In genomic region chr22:50606561-50607365, GRCh38 we compare ENCODE assay signal across 21 cellular contexts. TPM values are rescaled to one million over a fixed set of nuclear protein-coding genes. Genes with fewer than 3 reads are reported as not detected.
A peak's percentile ranks its signal among the peaks of the same experiment; 100 is the strongest.
DNase-seq lines count a peak whose midpoint lies in the region; ATAC-seq lines count a peak whose summit lies in the region.
"Had no signal": no experiment of that assay in that cellular context is flagged by ENCODE, and none has a peak within 500 bp of the region (broad histone marks: within the 10 kb centered on the region; RNA-seq: fewer than 3 reads in every experiment).

No MANE protein-coding gene starts in this region.

- ATAC-seq in left ventricle myocardium superior (no peak), Right ventricle myocardium inferior (no peak), GM18502 (IDR thresholded peaks at IDR 0.05; ENCODE audit: poor library complexity, unreplicated experiment) (no peak)

- no peaks in the 10 kb centered on the region for H3K36me3 ChIP-seq in H7 (replicated peaks; ENCODE audit: control insufficient read depth, insufficient read depth, low read length)
- H3K36me3 ChIP-seq: Peyer's patch had no signal

- intact Hi-C loops in left ventricle myocardium superior (cut with micrococcal nuclease) (no loop called here), Right ventricle myocardium inferior (cut with DNase I) (no loop called here), posterior vena cava (cut with DNase I) (no loop called here)

- H3K27me3 ChIP-seq in H7 (ENCODE audit: control insufficient read depth, insufficient read depth, low read length): peaks cover 11% of the 10 kb centered on the region
- H3K27me3 ChIP-seq: BE2C had no signal

- DNase-seq in left ventricle myocardium superior: peak; percentile 6
- no peak for DNase-seq in Right ventricle myocardium inferior (ENCODE audit: missing footprints)
- peak; percentile 47 for DNase-seq in H7
- peak; percentile 45 for DNase-seq in islet precursor cell
- peak; percentile 57 for DNase-seq in posterior vena cava (ENCODE audit: low spot score)
- DNase-seq in SKM-1 (lab: John Stamatoyannopoulos, UW; ENCODE audit: unreplicated experiment): no peak
- no peak for DNase-seq in dermis blood vessel endothelial cell
- DNase-seq: BE2C, EL, GF-D8, HFFc6, Karpas-422, NCI-H1694 treated with DMSO at 0.1 percent for 48 hours, NCI-H2081 treated with DMSO at 0.1 percent for 48 hours, NCI-H446, NCI-H526, Peyer's patch had no signal

- no peak overlapping the region for H3K4me3 ChIP-seq in H7 (ENCODE audit: insufficient read depth, low read depth, low read length)
- H3K4me3 ChIP-seq: A549, Peyer's patch had no signal

RNA-seq across cellular contexts. Expression of gene MAPK8IP2, which starts 6.2 kb away (rescaled TPM):
- 0.57 TPM for total RNA-seq in left ventricle myocardium superior
- 0.57 TPM for total RNA-seq in Right ventricle myocardium inferior
- 1.7 and 3.4 TPM in 2 replicates for total RNA-seq in H7 (2014; rRNA removed; shearing (Covaris generic))
- under 1 TPM; 0.24 to 0.56 TPM for total RNA-seq in posterior vena cava
- total RNA-seq in dermis blood vessel endothelial cell: 0.34 and 0.51 TPM in 2 replicates

RNA-seq across cellular contexts. Expression of gene ARSA, which starts 21.2 kb away (rescaled TPM):
- total RNA-seq in left ventricle myocardium superior (22.2 TPM), Right ventricle myocardium inferior (21.3 TPM), posterior vena cava (10 to 100 TPM; 21.8 to 29.4 TPM), dermis blood vessel endothelial cell (24.0 and 30.6 TPM in 2 replicates)
- 9.5 and 11.3 TPM in 2 replicates for total RNA-seq in H7 (2014; rRNA removed; shearing (Covaris generic))

RNA-seq across cellular contexts. Expression of gene CHKB, which starts 24.1 kb away (rescaled TPM):
- total RNA-seq in left ventricle myocardium superior (42.7 TPM), Right ventricle myocardium inferior (37.8 TPM), posterior vena cava (10 to 100 TPM; 30.1 to 31.6 TPM), dermis blood vessel endothelial cell (34.9 and 50.4 TPM in 2 replicates)
- total RNA-seq in H7 (2014; rRNA removed; shearing (Covaris generic)): 42.1 and 54.5 TPM in 2 replicates

RNA-seq across cellular contexts. Expression of gene CPT1B, which starts 28.5 kb away (rescaled TPM):
- total RNA-seq in left ventricle myocardium superior (458 TPM), Right ventricle myocardium inferior (370 TPM), posterior vena cava (1 to 10 TPM; 6.0 to 8.1 TPM), dermis blood vessel endothelial cell (7.5 and 16.3 TPM in 2 replicates)
- 24.0 and 27.6 TPM in 2 replicates for total RNA-seq in H7 (2014; rRNA removed; shearing (Covaris generic))

RNA-seq across cellular contexts. Expression of gene SYCE3, which starts 44.0 kb away (rescaled TPM):
- total RNA-seq in left ventricle myocardium superior (not detected), Right ventricle myocardium inferior (not detected), posterior vena cava (not detected), dermis blood vessel endothelial cell (not detected in 2 replicates)
- not detected in 2 replicates for total RNA-seq in H7 (2014; rRNA removed; shearing (Covaris generic))
- total RNA-seq: HFFc6, M059J, OCI-LY7, Peyer's patch had no signal

Comparison
In these comparisons a context has a peak if more than half of its experiments do, and no peak if none do; other contexts are left out.
1. DNase-seq: peak in left ventricle myocardium superior (single experiment), H7 (single experiment), islet precursor cell (single experiment) and posterior vena cava (single experiment); none in Right ventricle myocardium inferior (single experiment), SKM-1 (single experiment) and dermis blood vessel endothelial cell (single experiment).